1 cellular context compared by ENCODE assay signal in the genomic region with DNA sequence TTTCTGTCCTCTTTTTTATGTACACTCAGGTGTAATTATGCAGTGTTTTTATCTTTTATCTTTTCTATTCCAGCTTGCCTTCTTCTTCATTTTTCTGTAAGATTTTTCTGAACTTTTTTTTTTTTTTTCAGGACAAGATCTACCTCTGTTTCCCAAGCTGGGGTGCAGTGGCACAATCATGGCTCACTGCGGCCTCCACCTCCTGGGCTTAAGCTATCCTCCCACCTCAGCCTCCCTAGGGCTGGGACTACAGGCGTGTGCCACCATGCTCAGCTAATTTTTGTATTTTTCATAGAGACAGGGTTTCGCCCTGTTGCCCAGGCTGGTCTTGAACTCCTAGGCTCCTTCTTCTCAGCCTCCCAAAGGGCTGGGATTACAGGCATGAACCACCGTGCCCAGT.
TF ChIP-seq lines count a peak whose summit lies in the region.

No MANE protein-coding gene starts in this region.

TF ChIP-seq in K562, 482 proteins besides CTCF, POLR2A, EP300 and RAD21:
- TF ChIP-seq ZZZ3 (IDR thresholded peaks at IDR 0.05) = no peak
- TF ChIP-seq ZNF165 (CRISPR knock-in tag; IDR thresholded peaks at IDR 0.05; ENCODE audit: borderline replicate concordance) = no peak
- TF ChIP-seq ZNF75A (CRISPR knock-in tag; IDR thresholded peaks at IDR 0.05) = no peak
- TF ChIP-seq ZNF3 (CRISPR knock-in tag; IDR thresholded peaks at IDR 0.05) = no peak
- TF ChIP-seq, protein P1, sequence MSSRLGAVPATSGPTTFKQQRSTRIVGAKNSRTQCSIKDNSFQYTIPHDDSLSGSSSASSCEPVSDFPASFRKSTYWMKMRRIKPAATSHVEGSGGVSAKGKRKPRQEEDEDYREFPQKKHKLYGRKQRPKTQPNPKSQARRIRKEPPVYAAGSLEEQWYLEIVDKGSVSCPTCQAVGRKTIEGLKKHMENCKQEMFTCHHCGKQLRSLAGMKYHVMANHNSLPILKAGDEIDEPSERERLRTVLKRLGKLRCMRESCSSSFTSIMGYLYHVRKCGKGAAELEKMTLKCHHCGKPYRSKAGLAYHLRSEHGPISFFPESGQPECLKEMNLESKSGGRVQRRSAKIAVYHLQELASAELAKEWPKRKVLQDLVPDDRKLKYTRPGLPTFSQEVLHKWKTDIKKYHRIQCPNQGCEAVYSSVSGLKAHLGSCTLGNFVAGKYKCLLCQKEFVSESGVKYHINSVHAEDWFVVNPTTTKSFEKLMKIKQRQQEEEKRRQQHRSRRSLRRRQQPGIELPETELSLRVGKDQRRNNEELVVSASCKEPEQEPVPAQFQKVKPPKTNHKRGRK (tag; IDR thresholded peaks at IDR 0.05) = 0 out of 2 replicates have a peak, but pooled peaks have one; percentile 21
- TF ChIP-seq, protein P2, sequence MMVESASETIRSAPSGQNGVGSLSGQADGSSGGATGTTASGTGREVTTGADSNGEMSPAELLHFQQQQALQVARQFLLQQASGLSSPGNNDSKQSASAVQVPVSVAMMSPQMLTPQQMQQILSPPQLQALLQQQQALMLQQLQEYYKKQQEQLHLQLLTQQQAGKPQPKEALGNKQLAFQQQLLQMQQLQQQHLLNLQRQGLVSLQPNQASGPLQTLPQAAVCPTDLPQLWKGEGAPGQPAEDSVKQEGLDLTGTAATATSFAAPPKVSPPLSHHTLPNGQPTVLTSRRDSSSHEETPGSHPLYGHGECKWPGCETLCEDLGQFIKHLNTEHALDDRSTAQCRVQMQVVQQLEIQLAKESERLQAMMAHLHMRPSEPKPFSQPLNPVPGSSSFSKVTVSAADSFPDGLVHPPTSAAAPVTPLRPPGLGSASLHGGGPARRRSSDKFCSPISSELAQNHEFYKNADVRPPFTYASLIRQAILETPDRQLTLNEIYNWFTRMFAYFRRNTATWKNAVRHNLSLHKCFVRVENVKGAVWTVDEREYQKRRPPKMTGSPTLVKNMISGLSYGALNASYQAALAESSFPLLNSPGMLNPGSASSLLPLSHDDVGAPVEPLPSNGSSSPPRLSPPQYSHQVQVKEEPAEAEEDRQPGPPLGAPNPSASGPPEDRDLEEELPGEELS (CRISPR knock-in tag; IDR thresholded peaks at IDR 0.05; ENCODE audit: borderline replicate concordance) = no peak
